8 cellular contexts compared by ENCODE assay signal in the genomic region with DNA sequence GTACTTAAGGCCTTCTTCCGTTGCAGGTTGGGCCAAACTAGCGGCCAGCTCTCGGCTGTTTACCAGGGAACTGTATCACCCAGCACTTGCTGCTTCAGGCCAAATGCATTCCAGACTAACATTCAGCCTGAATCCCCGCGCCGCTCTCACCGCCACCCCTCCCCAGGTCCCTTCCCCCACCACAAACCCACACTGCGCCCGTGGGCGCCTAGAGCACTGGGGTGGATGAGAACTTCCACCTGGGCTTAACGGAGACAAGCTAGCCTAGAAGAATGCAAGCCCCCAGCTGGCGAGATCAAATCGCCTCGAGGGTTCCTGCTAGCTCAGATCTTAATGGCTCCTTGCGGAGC. TPM values are rescaled to one million over a fixed set of nuclear protein-coding genes. Genes with fewer than 3 reads are reported as not detected.
DNase-seq lines count a peak whose midpoint lies in the region; ATAC-seq and TF ChIP-seq lines count a peak whose summit lies in the region.

No MANE protein-coding gene starts in this region.

- H3K9me3 ChIP-seq in CD4-positive, CD25-positive, alpha-beta regulatory T cell (ENCODE audit: control insufficient read depth in 2 of 2, low read length in 2 of 2), result no peaks in the 10 kb centered on the region
- peaks cover 0 to 6% (median 0%) of the 10 kb centered on the region in 12 donors for H3K9me3 ChIP-seq in heart left ventricle

- H3K36me3 ChIP-seq in CD4-positive, CD25-positive, alpha-beta regulatory T cell (ENCODE audit: control insufficient read depth, insufficient read depth, low read length), result no peaks in the 10 kb centered on the region
- no peaks in the 10 kb centered on the region for H3K36me3 ChIP-seq in heart left ventricle

- H3K36me3 Mint-ChIP-seq in CD4-positive, CD25-positive, alpha-beta regulatory T cell, result no peaks in the 10 kb centered on the region
- H3K36me3 Mint-ChIP-seq in activated naive CD8-positive, alpha-beta T cell, result no peaks in the 10 kb centered on the region

- H3K27me3 Mint-ChIP-seq in CD4-positive, CD25-positive, alpha-beta regulatory T cell, result no peaks in the 10 kb centered on the region
- no peaks in the 10 kb centered on the region for H3K27me3 Mint-ChIP-seq in activated naive CD8-positive, alpha-beta T cell

- intact Hi-C loops in heart left ventricle (cut with DNase I), result loop anchor here in 4 of 10 donors (2.0 to 10.0 kb wide), 4 partner anchors 19 to 517 kb away; partner anchors contain the start of gene ZYX (in 1 of the 4)

- H3K9me3 Mint-ChIP-seq in CD4-positive, CD25-positive, alpha-beta regulatory T cell, result peaks cover 0 to 2% (median 0%) of the 10 kb centered on the region in 7 donors
- no peaks in the 10 kb centered on the region for H3K9me3 Mint-ChIP-seq in activated naive CD8-positive, alpha-beta T cell (ENCODE audit: low read depth)

- 0 to 1% (median 1%) methylated on average over 8 to 15 of the region's 15 CpGs for WGBS in heart left ventricle, 4 donors

- no peak for DNase-seq in CD4-positive, CD25-positive, alpha-beta regulatory T cell
- peak; percentile 43 to 72 (median 55) for DNase-seq in heart left ventricle
- DNase-seq in pons (ENCODE audit: low spot score), result peak; percentile 56
- no peak for DNase-seq in MV-4-11 (lab: John Stamatoyannopoulos, UW)
- DNase-seq in UCSD-AML1 (lab: John Stamatoyannopoulos, UW; ENCODE audit: unreplicated experiment), result no peak

- H3K27ac Mint-ChIP-seq in CD4-positive, CD25-positive, alpha-beta regulatory T cell, result peak overlapping the region; percentile 61 to 97 (median 95)
- H3K27ac Mint-ChIP-seq in activated naive CD8-positive, alpha-beta T cell, result peak overlapping the region; percentile 95

- peaks cover 18 to 48% (median 29%) of the 10 kb centered on the region in 4 donors for H3K4me1 Mint-ChIP-seq in CD4-positive, CD25-positive, alpha-beta regulatory T cell
- H3K4me1 Mint-ChIP-seq in activated naive CD8-positive, alpha-beta T cell (ENCODE audit: low read depth), result peaks cover 46% of the 10 kb centered on the region

- H3K27me3 ChIP-seq in CD4-positive, CD25-positive, alpha-beta regulatory T cell (ENCODE audit: control insufficient read depth, insufficient read depth, low read length), result no peaks in the 10 kb centered on the region
- H3K27me3 ChIP-seq in heart left ventricle, result no peaks in the 10 kb centered on the region

- peak overlapping the region; percentile 76 for H3K27ac ChIP-seq in CD4-positive, CD25-positive, alpha-beta regulatory T cell (ENCODE audit: insufficient read depth, low read length, poor library complexity, severe bottlenecking)
- H3K27ac ChIP-seq in heart left ventricle, result peak overlapping the region; percentile 86 to 98 (median 96)

- peak overlapping the region; percentile 91 to 97 (median 95) for H3K4me3 Mint-ChIP-seq in CD4-positive, CD25-positive, alpha-beta regulatory T cell
- H3K4me3 Mint-ChIP-seq in activated naive CD8-positive, alpha-beta T cell, result peak overlapping the region; percentile 97

- H3K4me1 ChIP-seq in CD4-positive, CD25-positive, alpha-beta regulatory T cell (ENCODE audit: control insufficient read depth, insufficient read depth, low read length, poor library complexity, severe bottlenecking), result peaks cover 16% of the 10 kb centered on the region
- H3K4me1 ChIP-seq in heart left ventricle, result peaks cover 0 to 43% (median 24%) of the 10 kb centered on the region in 12 donors

- no peak for TF ChIP-seq POLR2A in heart left ventricle (IDR thresholded peaks at IDR 0.05)

- peak; percentile 13 to 23 for ATAC-seq in CD4-positive, CD25-positive, alpha-beta regulatory T cell (ENCODE audit: low read depth in 2 of 2)
- peak; percentile 34 for ATAC-seq in HG03045 (IDR thresholded peaks at IDR 0.05; ENCODE audit: unreplicated experiment)
- ATAC-seq in heart left ventricle, result peak; percentile 15 to 57 (median 38)
- no peak for ATAC-seq in HG02798 (IDR thresholded peaks at IDR 0.05; ENCODE audit: poor library complexity, unreplicated experiment)

- H3K4me3 ChIP-seq in CD4-positive, CD25-positive, alpha-beta regulatory T cell (ENCODE audit: low read depth, low read length), result peak overlapping the region; percentile 78
- H3K4me3 ChIP-seq in heart left ventricle, result peak overlapping the region; percentile 62 to 99 (median 89)

- no peak for TF ChIP-seq CTCF in heart left ventricle (IDR thresholded peaks at IDR 0.05)

RNA-seq across cellular contexts. Expression of gene TCAF1, which starts 0.6 kb away (rescaled TPM):
- total RNA-seq in CD4-positive, CD25-positive, alpha-beta regulatory T cell, result 9.6 TPM
- polyA plus RNA-seq in CD4-positive, CD25-positive, alpha-beta regulatory T cell, result 10 to 100 TPM in 2 of 4 donors, 1 to 10 TPM in 2; 5.6 to 13.0 (median 9.3) TPM
- total RNA-seq in heart left ventricle, result 10 to 100 TPM; 31.4 to 71.1 (median 58.0) TPM
- polyA plus RNA-seq in heart left ventricle, result 10 to 100 TPM; 16.9 to 17.6 TPM

RNA-seq across cellular contexts. Expression of gene OR2F2, which starts 33.7 kb away (rescaled TPM):
- total RNA-seq in CD4-positive, CD25-positive, alpha-beta regulatory T cell, result not detected
- polyA plus RNA-seq in CD4-positive, CD25-positive, alpha-beta regulatory T cell, result not detected
- total RNA-seq in heart left ventricle, result not detected
- not detected for polyA plus RNA-seq in heart left ventricle

RNA-seq across cellular contexts. Expression of gene OR2F1, which starts 53.3 kb away (rescaled TPM):
- total RNA-seq in CD4-positive, CD25-positive, alpha-beta regulatory T cell, result not detected
- polyA plus RNA-seq in CD4-positive, CD25-positive, alpha-beta regulatory T cell, result not detected
- total RNA-seq in heart left ventricle, result not detected
- not detected for polyA plus RNA-seq in heart left ventricle

Comparison
In these comparisons a context has a peak if more than half of its experiments do, and no peak if none do; other contexts are left out.
1. DNase-seq: peak in heart left ventricle (5 of 5) and pons (single experiment); none in CD4-positive, CD25-positive, alpha-beta regulatory T cell (0 of 3), MV-4-11 (single experiment) and UCSD-AML1 (single experiment).